21 cellular contexts compared by ENCODE assay signal in the genomic region with DNA sequence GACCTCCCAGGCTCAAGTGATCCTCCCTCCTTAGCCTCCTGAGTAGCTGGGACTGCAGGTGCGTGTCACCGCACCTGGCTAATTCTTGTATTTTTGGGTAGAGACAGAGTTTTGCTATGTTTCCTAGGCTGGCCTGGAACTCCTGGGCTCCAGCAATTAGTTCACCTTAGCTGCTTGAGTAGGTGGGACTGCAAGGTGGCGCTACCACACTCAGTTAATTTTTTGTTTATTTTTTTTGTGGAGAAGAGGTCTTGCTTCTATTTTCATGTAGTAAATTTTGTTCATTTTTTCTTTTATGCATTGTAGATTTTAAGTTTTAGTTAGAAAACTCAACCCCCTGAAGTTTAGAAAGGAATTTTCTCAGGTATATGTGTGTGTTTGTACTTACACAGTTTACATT. TPM values are rescaled to one million over a fixed set of nuclear protein-coding genes. Genes with fewer than 3 reads are reported as not detected.
DNase-seq lines count a peak whose midpoint lies in the region; ATAC-seq and TF ChIP-seq lines count a peak whose summit lies in the region.
"Had no signal": no experiment of that assay in that cellular context is flagged by ENCODE, and none has a peak within 500 bp of the region (broad histone marks: within the 10 kb centered on the region; RNA-seq: fewer than 3 reads in every experiment).

No MANE protein-coding gene starts in this region.

- H3K79me2 ChIP-seq in DND-41 (ENCODE audit: insufficient read depth, low read length), result no peaks in the 10 kb centered on the region

- intact Hi-C loops in cardiac septum (cut with DNase I), result no loop called here

- no peaks in the 10 kb centered on the region for H3K9me3 Mint-ChIP-seq in HFFc6
- H3K9me3 Mint-ChIP-seq: CD4-positive, CD25-positive, alpha-beta regulatory T cell had no signal

- H3K36me3 ChIP-seq in DND-41 (ENCODE audit: insufficient read depth, low read length), result peaks cover 34% of the 10 kb centered on the region

- no peaks in the 10 kb centered on the region for H3K27me3 ChIP-seq in DND-41 (ENCODE audit: insufficient read depth, low read length, poor library complexity)
- H3K27me3 ChIP-seq in foreskin keratinocyte, result no peaks in the 10 kb centered on the region

- peaks cover 19% of the 10 kb centered on the region for H3K36me3 Mint-ChIP-seq in HFFc6 (ENCODE audit: low read depth)

- H3K4me1 ChIP-seq in DND-41 (ENCODE audit: insufficient read depth, low read length), result no peaks in the 10 kb centered on the region
- H3K4me1 ChIP-seq in foreskin keratinocyte, result no peaks in the 10 kb centered on the region

- no peak overlapping the region for H3K4me2 ChIP-seq in DND-41 (ENCODE audit: insufficient read depth, low read length)
- H3K4me2 ChIP-seq: SK-N-SH had no signal

- H3K4me3 ChIP-seq in DND-41 (ENCODE audit: low read depth in 1 of 2, low read length in 2 of 2), result no peak overlapping the region
- no peak overlapping the region for H3K4me3 ChIP-seq in astrocyte of the cerebellum (ENCODE audit: low read depth, low read length)

- TF ChIP-seq CTCF in DND-41 (IDR thresholded peaks at IDR 0.05; ENCODE audit: borderline replicate concordance, extremely low read depth, low read length, poor library complexity, severe bottlenecking), result peak; percentile 15
- TF ChIP-seq CTCF in HFFc6 (IDR thresholded peaks at IDR 0.05), result peak; percentile 25; the same call in 1 of the 2 replicates
- TF ChIP-seq CTCF in astrocyte of the cerebellum (IDR thresholded peaks at IDR 0.05; ENCODE audit: low read depth, low read length, missing control alignments), result peak; percentile 6
- TF ChIP-seq CTCF in foreskin keratinocyte (conservative IDR thresholded peaks at IDR 0.05), result peak; percentile 15

- H4K20me1 ChIP-seq in DND-41 (ENCODE audit: insufficient read depth, low read length), result no peaks in the 10 kb centered on the region

- H3K9me3 ChIP-seq in DND-41 (ENCODE audit: insufficient read depth, low read length, severe bottlenecking), result no peaks in the 10 kb centered on the region
- H3K9me3 ChIP-seq: SK-N-SH had no signal

- H3K27ac ChIP-seq in DND-41 (ENCODE audit: low read length), result no peak overlapping the region
- H3K27ac ChIP-seq in foreskin keratinocyte, result no peak overlapping the region

- ATAC-seq in DND-41 (ENCODE audit: insufficient read depth, low read depth) (no peak), foreskin keratinocyte (no peak), HG03135 (IDR thresholded peaks at IDR 0.05; ENCODE audit: unreplicated experiment) (no peak), GM19452 (IDR thresholded peaks at IDR 0.05; ENCODE audit: unreplicated experiment) (no peak)

- no peaks in the 10 kb centered on the region for H3K4me1 Mint-ChIP-seq in HFFc6 (ENCODE audit: low read depth)
- H3K4me1 Mint-ChIP-seq: CD4-positive, CD25-positive, alpha-beta regulatory T cell had no signal

- in situ Hi-C loops in astrocyte of the cerebellum (cut with HindIII; ENCODE audit: low sequenced_read_pairs), result no loop called here

- H3K27ac Mint-ChIP-seq in HFFc6, result no peak overlapping the region
- H3K27ac Mint-ChIP-seq: CD4-positive, CD25-positive, alpha-beta regulatory T cell had no signal

- no peak overlapping the region for H3K9ac ChIP-seq in DND-41 (ENCODE audit: low read depth, low read length)
- H3K9ac ChIP-seq: SK-N-SH had no signal

- no peak overlapping the region for H2AFZ ChIP-seq in DND-41 (ENCODE audit: low read depth, low read length)

- no peak for DNase-seq in DND-41
- DNase-seq in HFFc6, result no peak
- DNase-seq in astrocyte of the cerebellum (ENCODE audit: low read depth), result no peak
- DNase-seq in foreskin keratinocyte, result no peak
- DNase-seq in DMS79 (lab: John Stamatoyannopoulos, UW), result no peak
- DNase-seq in cardiac septum (ENCODE audit: low spot score), result no peak
- DNase-seq: 8988T; CD4-positive, CD25-positive, alpha-beta regulatory T cell; DMS153; KG1; MM.1S; NCI-H1417; NCI-H1694; NCI-H2029 treated with DMSO at 0.1 percent for 48 hours; NCI-H446 treated with DMSO at 0.1 percent for 48 hours; NCI-H526 treated with DMSO at 0.1 percent for 48 hours; OCI-M1; SK-N-SH; SW 1271 had no signal

- H3K27me3 Mint-ChIP-seq in HFFc6 (ENCODE audit: insufficient read depth), result no peaks in the 10 kb centered on the region
- H3K27me3 Mint-ChIP-seq: CD4-positive, CD25-positive, alpha-beta regulatory T cell had no signal

- H3K4me3 Mint-ChIP-seq in HFFc6, result no peak overlapping the region
- H3K4me3 Mint-ChIP-seq: CD4-positive, CD25-positive, alpha-beta regulatory T cell had no signal

RNA-seq across cellular contexts. Expression of a gene that starts 21.7 kb away (rescaled TPM):
- total RNA-seq in HFFc6 (2021; fragmentation: NEBNext Ultra II Directional; extraction: Animal tissue kit (Norgen Biotek cat#: 25700)), result 10 to 100 TPM; 10.4 to 12.1 (median 11.8) TPM
- total RNA-seq in foreskin keratinocyte (12.5 and 12.6 TPM in 2 replicates), cardiac septum (4.8 TPM)
- 12.3 and 13.0 TPM in 2 replicates for polyA plus RNA-seq in foreskin keratinocyte
- polyA plus RNA-seq: SK-N-SH had no signal
